In genomic region chr6:43669922-43670622, GRCh38 we compare ENCODE assay signal across 9 cellular contexts. TPM values are rescaled to one million over a fixed set of nuclear protein-coding genes. Genes with fewer than 3 reads are reported as not detected.
A peak's percentile ranks its signal among the peaks of the same experiment; 100 is the strongest.
DNase-seq lines count a peak whose midpoint lies in the region; ATAC-seq and TF ChIP-seq lines count a peak whose summit lies in the region.
"Had no signal": no experiment of that assay in that cellular context is flagged by ENCODE, and none has a peak within 500 bp of the region (broad histone marks: within the 10 kb centered on the region; RNA-seq: fewer than 3 reads in every experiment).

No MANE protein-coding gene starts in this region.

- peak overlapping the region; percentile 9 for H3K9ac ChIP-seq in mesendoderm (ENCODE audit: low read length)

- DNase-seq in A673 (ENCODE audit: low spot score) (no peak), Kasumi-1 (lab: John Stamatoyannopoulos, UW) (peak; percentile 32 to 34), mesendoderm (peak; percentile 77), Peyer's patch (no peak), AG08395 (ENCODE audit: low spot score) (no peak), RKO (ENCODE audit: low spot score) (no peak)
- peak; percentile 47 for DNase-seq in activated naive CD8-positive, alpha-beta T cell treated with anti-CD3 and anti-CD28 coated beads, Interleukin-2, amount 50 U/mL, for 24 hours

- H3K23ac ChIP-seq in mesendoderm (ENCODE audit: low read length), result no peak overlapping the region

- H3K36me3 ChIP-seq in A673 (ENCODE audit: insufficient read depth, low read length, poor library complexity, severe bottlenecking), result peaks cover 36% of the 10 kb centered on the region
- peaks cover 8% of the 10 kb centered on the region for H3K36me3 ChIP-seq in mesendoderm (ENCODE audit: control insufficient read depth, insufficient read depth, low read length)
- H3K36me3 ChIP-seq in Peyer's patch, result peaks cover 0 to 44% (median 0%) of the 10 kb centered on the region in 3 donors

- no peaks in the 10 kb centered on the region for H3K27me3 ChIP-seq in A673 (replicated peaks; ENCODE audit: insufficient read depth, low read depth, low read length, poor library complexity)
- no peaks in the 10 kb centered on the region for H3K27me3 ChIP-seq in mesendoderm (ENCODE audit: insufficient read depth, low read length, poor library complexity)
- H3K27me3 ChIP-seq in Peyer's patch, result no peaks in the 10 kb centered on the region

- H3K36me3 Mint-ChIP-seq in activated naive CD8-positive, alpha-beta T cell treated with anti-CD3 and anti-CD28 coated beads, Interleukin-2, amount 50 U/mL, for 24 hours (ENCODE audit: low read depth), result peaks cover 20% of the 10 kb centered on the region

- H3K4me2 ChIP-seq in mesendoderm (ENCODE audit: low read length), result no peak overlapping the region

- no peak for TF ChIP-seq CTCF in A673 (conservative IDR thresholded peaks at IDR 0.05; ENCODE audit: low read depth, low read length)
- no peak for TF ChIP-seq CTCF in Peyer's patch (IDR thresholded peaks at IDR 0.05)

- no peaks in the 10 kb centered on the region for H3K27me3 Mint-ChIP-seq in activated naive CD8-positive, alpha-beta T cell treated with anti-CD3 and anti-CD28 coated beads, Interleukin-2, amount 50 U/mL, for 24 hours

- intact Hi-C loops in A673 (cut with micrococcal nuclease; ENCODE audit: unreplicated experiment), result loop anchor here (5.0 kb wide), 1 partner anchor 87 kb away; no protein-coding TSS in a partner anchor

- no peak overlapping the region for H4K5ac ChIP-seq in mesendoderm (ENCODE audit: low read length)

- H3K4me1 ChIP-seq in A673 (ENCODE audit: insufficient read depth, low read length, poor library complexity, severe bottlenecking) (peaks cover 14% of the 10 kb centered on the region), mesendoderm (ENCODE audit: control insufficient read depth, low read depth, low read length) (peaks cover 15% of the 10 kb centered on the region), Peyer's patch (peaks cover 0 to 28% (median 6%) of the 10 kb centered on the region in 4 donors)

- H2AK5ac ChIP-seq in mesendoderm (ENCODE audit: low read length), result no peak overlapping the region

- H3K4me3 ChIP-seq in A673 (ENCODE audit: low read depth, low read length, poor library complexity, severe bottlenecking) (no peak overlapping the region), mesendoderm (ENCODE audit: low read length) (no peak overlapping the region), Peyer's patch (no peak overlapping the region)
- H3K4me3 ChIP-seq: lung had no signal

- H3K27ac ChIP-seq in A673 (ENCODE audit: low read depth, low read length, poor library complexity, severe bottlenecking) (peak overlapping the region; percentile 21), mesendoderm (ENCODE audit: low read depth, low read length) (no peak overlapping the region), Peyer's patch (peak overlapping the region in 1 of 4 donors; percentile 43)

- no peaks in the 10 kb centered on the region for H3K9me3 Mint-ChIP-seq in activated naive CD8-positive, alpha-beta T cell treated with anti-CD3 and anti-CD28 coated beads, Interleukin-2, amount 50 U/mL, for 24 hours

- H2BK120ac ChIP-seq in mesendoderm (ENCODE audit: low read depth, low read length), result no peak overlapping the region

- no peak overlapping the region for H3K18ac ChIP-seq in mesendoderm (ENCODE audit: low read length)

- no peak overlapping the region for H2BK5ac ChIP-seq in mesendoderm (ENCODE audit: low read length)

- no peak overlapping the region for H3K4ac ChIP-seq in mesendoderm (ENCODE audit: low read depth, low read length)

- H2BK15ac ChIP-seq in mesendoderm (replicated peaks; ENCODE audit: low read depth), result no peak overlapping the region

- TF ChIP-seq POLR2A in Peyer's patch (IDR thresholded peaks at IDR 0.05), result no peak

- H3K9me3 ChIP-seq in A673 (ENCODE audit: low read depth, low read length, poor library complexity, severe bottlenecking) (no peaks in the 10 kb centered on the region), Peyer's patch (no peaks in the 10 kb centered on the region)

- CTCF ChIA-PET in A673 (lab: Charles Lee), result interaction anchor here (1.4 kb wide), 1 partner anchor 409 kb away, joined by 8 read pairs; no protein-coding TSS in a partner anchor

- H3K4me1 Mint-ChIP-seq in activated naive CD8-positive, alpha-beta T cell treated with anti-CD3 and anti-CD28 coated beads, Interleukin-2, amount 50 U/mL, for 24 hours, result peaks cover 36% of the 10 kb centered on the region

- BruUV-seq in A673 (replicated peaks; lab: Mats Ljungman, UMichigan), result no TSS peak

- H3K56ac ChIP-seq in mesendoderm (ENCODE audit: low read length), result no peak overlapping the region

- H3K79me2 ChIP-seq in mesendoderm (ENCODE audit: control insufficient read depth, insufficient read depth, low read length), result no peaks in the 10 kb centered on the region

- no peak overlapping the region for H3K4me3 Mint-ChIP-seq in activated naive CD8-positive, alpha-beta T cell treated with anti-CD3 and anti-CD28 coated beads, Interleukin-2, amount 50 U/mL, for 24 hours

- POLR2A ChIA-PET in A673 (lab: Charles Lee; ENCODE audit: low non-redundant PET), result interaction anchor here (0.7 kb wide), 1 partner anchor 34 kb away, joined by 3 read pairs; no protein-coding TSS in a partner anchor

- ATAC-seq in activated naive CD8-positive, alpha-beta T cell treated with anti-CD3 and anti-CD28 coated beads, Interleukin-2, amount 50 U/mL, for 24 hours, result peak; percentile 81
- no peak for ATAC-seq in HG02852 (IDR thresholded peaks at IDR 0.05; ENCODE audit: unreplicated experiment)

- H3K27ac Mint-ChIP-seq in activated naive CD8-positive, alpha-beta T cell treated with anti-CD3 and anti-CD28 coated beads, Interleukin-2, amount 50 U/mL, for 24 hours, result peak overlapping the region; percentile 84

- no CpG with 5 or more reads among the region's 6 CpGs for WGBS in mesendoderm (ENCODE audit: extremely low coverage, insufficient coverage, low lambda C conversion rate)

- no peak overlapping the region for H4K8ac ChIP-seq in mesendoderm (ENCODE audit: low read depth, low read length)

- H3K79me1 ChIP-seq in mesendoderm (ENCODE audit: low read length), result no peaks in the 10 kb centered on the region

RNA-seq across cellular contexts. Expression of gene MRPS18A, which starts 17.5 kb away (rescaled TPM):
- 64.6 and 69.1 TPM in 2 replicates for total RNA-seq in A673 (2021)
- 72.3 TPM for polyA plus RNA-seq in mesendoderm (2013, experiment 1 of 2)
- polyA plus RNA-seq in mesendoderm (2013, experiment 2 of 2), result 71.9 TPM
- total RNA-seq in Peyer's patch, result 10 to 100 TPM; 41.1 to 64.4 (median 52.4) TPM

RNA-seq across cellular contexts. Expression of gene RSPH9, which starts 25.2 kb away (rescaled TPM):
- total RNA-seq in A673 (2021) (0.11 TPM in 2 replicates), Peyer's patch (1 to 10 TPM in 1 of 4 donors, not detected in 3; 1.7 TPM)
- 0.08 TPM for polyA plus RNA-seq in mesendoderm (2013, experiment 1 of 2)
- polyA plus RNA-seq in mesendoderm (2013, experiment 2 of 2), result 0.03 TPM

RNA-seq across cellular contexts. Expression of gene MAD2L1BP, which starts 34.4 kb away (rescaled TPM):
- 52.0 and 55.3 TPM in 2 replicates for total RNA-seq in A673 (2021)
- polyA plus RNA-seq in mesendoderm (2013, experiment 1 of 2), result 34.1 TPM
- polyA plus RNA-seq in mesendoderm (2013, experiment 2 of 2), result 33.3 TPM
- 10 to 100 TPM; 32.2 to 72.0 (median 58.0) TPM for total RNA-seq in Peyer's patch

RNA-seq across cellular contexts. Expression of gene GTPBP2, which starts 41.0 kb away (rescaled TPM):
- total RNA-seq in A673 (2021) (59.4 and 72.1 TPM in 2 replicates), Peyer's patch (100 to 1,000 TPM in 1 of 4 donors, 10 to 100 TPM in 3; 73.4 to 118 (median 88.4) TPM)
- polyA plus RNA-seq in mesendoderm (2013, experiment 1 of 2), result 40.2 TPM
- polyA plus RNA-seq in mesendoderm (2013, experiment 2 of 2), result 38.1 TPM

Comparison
In these comparisons a context has a peak if more than half of its experiments do, and no peak if none do; other contexts are left out.
1. DNase-seq: peak in Kasumi-1 (2 of 2), activated naive CD8-positive, alpha-beta T cell treated with anti-CD3 and anti-CD28 coated beads, Interleukin-2, amount 50 U/mL, for 24 hours (single experiment) and mesendoderm (single experiment); none in A673 (single experiment), Peyer's patch (0 of 3), AG08395 (single experiment) and RKO (single experiment).